Comparison of ENCODE assay signal across 1 cellular context in genomic region chr10:84159076-84159475, GRCh38.
TF ChIP-seq lines count a peak whose summit lies in the region.

No MANE protein-coding gene starts in this region.

TF ChIP-seq in IMR-90, 13 proteins besides CTCF, POLR2A, EP300 and RAD21:
- TF ChIP-seq, protein P1, sequence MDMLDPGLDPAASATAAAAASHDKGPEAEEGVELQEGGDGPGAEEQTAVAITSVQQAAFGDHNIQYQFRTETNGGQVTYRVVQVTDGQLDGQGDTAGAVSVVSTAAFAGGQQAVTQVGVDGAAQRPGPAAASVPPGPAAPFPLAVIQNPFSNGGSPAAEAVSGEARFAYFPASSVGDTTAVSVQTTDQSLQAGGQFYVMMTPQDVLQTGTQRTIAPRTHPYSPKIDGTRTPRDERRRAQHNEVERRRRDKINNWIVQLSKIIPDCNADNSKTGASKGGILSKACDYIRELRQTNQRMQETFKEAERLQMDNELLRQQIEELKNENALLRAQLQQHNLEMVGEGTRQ (IDR thresholded peaks at IDR 0.05; ENCODE audit: low read depth, low read length), result no peak
- TF ChIP-seq CEBPB (IDR thresholded peaks at IDR 0.05; ENCODE audit: low read depth, low read length), result no peak
- no peak for TF ChIP-seq MAFK (IDR thresholded peaks at IDR 0.05; ENCODE audit: low read depth, low read length)
- no peak for TF ChIP-seq BHLHE40 (IDR thresholded peaks at IDR 0.05; ENCODE audit: low read depth, low read length)
- TF ChIP-seq FOS (IDR thresholded peaks at IDR 0.05; ENCODE audit: low read depth, low read length), result no peak
- TF ChIP-seq RCOR1 (IDR thresholded peaks at IDR 0.05; ENCODE audit: insufficient replicate concordance, low read length), result no peak
- no peak for TF ChIP-seq MXI1 (IDR thresholded peaks at IDR 0.05; ENCODE audit: borderline replicate concordance, low read depth, low read length)
- TF ChIP-seq, protein P2, sequence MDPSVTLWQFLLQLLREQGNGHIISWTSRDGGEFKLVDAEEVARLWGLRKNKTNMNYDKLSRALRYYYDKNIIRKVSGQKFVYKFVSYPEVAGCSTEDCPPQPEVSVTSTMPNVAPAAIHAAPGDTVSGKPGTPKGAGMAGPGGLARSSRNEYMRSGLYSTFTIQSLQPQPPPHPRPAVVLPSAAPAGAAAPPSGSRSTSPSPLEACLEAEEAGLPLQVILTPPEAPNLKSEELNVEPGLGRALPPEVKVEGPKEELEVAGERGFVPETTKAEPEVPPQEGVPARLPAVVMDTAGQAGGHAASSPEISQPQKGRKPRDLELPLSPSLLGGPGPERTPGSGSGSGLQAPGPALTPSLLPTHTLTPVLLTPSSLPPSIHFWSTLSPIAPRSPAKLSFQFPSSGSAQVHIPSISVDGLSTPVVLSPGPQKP (IDR thresholded peaks at IDR 0.05; ENCODE audit: borderline replicate concordance, low read depth, low read length), result no peak
